In the genomic region with DNA sequence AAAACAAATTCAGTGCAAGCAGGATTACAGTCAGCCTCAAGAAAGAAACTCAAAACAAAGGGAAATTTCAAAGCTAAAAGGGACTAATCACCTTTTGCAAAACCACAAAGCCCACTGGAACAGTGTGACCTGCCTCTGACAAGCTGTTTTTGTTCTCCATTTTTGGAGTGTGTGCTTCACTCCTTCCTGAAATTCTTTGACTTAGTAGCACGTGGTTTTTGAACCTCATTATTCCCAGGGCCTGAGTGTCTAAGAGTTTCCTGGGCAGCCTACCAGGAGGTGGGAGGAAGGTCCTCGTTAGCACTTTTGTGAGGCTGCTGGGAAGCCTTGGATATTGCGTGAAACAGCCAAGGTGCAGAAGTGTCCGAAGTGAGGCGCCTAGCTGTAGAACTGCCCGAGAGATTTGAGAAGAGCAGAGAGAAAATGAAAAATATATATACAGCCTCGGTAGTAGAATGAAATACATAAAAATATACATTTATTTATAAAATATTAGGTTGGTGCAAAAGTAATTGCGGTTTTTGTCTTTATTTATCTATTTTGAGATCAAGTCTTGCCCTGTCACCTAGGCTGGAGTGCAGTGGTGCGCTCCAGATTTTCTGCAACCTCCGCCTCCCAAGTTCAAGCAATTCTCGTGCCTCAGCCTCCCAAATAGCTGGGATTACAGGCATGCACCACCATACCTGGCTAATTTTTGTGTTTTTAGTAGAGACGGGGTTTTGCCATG, we compare ENCODE assay signal across 15 cellular contexts.
DNase-seq lines count a peak whose midpoint lies in the region; ATAC-seq and TF ChIP-seq lines count a peak whose summit lies in the region.
"Had no signal": no experiment of that assay in that cellular context is flagged by ENCODE, and none has a peak within 500 bp of the region (broad histone marks: within the 10 kb centered on the region; RNA-seq: fewer than 3 reads in every experiment).

No MANE protein-coding gene starts in this region.

- H3K9me3 ChIP-seq in neuronal stem cell (replicated peaks in 1 of 2; ENCODE audit: control insufficient read depth in 2 of 2, insufficient read depth in 1 of 2, low read depth in 1 of 2, low read length in 2 of 2) = no peaks in the 10 kb centered on the region
- H3K9me3 ChIP-seq: heart left ventricle, MG63 had no signal

- H2BK15ac ChIP-seq in neuronal stem cell (ENCODE audit: low read length) = no peak overlapping the region

- H3K36me3 Mint-ChIP-seq in activated CD4-positive, alpha-beta memory T cell treated with anti-CD3 and anti-CD28 coated beads, Interleukin-2, amount 10 ng/mL, durations not matched to agents 7 days and 5 days (ENCODE audit: low read depth) = no peaks in the 10 kb centered on the region
- peaks cover 27% of the 10 kb centered on the region for H3K36me3 Mint-ChIP-seq in progenitor cell of endocrine pancreas (ENCODE audit: insufficient read depth)
- H3K36me3 Mint-ChIP-seq: activated naive CD8-positive, alpha-beta T cell; CD8-positive, alpha-beta memory T cell had no signal

- H3K27ac ChIP-seq in neuronal stem cell (replicated peaks; ENCODE audit: low read length) = no peak overlapping the region
- H3K27ac ChIP-seq: heart left ventricle had no signal

- CTCF ChIA-PET in activated CD4-positive, alpha-beta memory T cell treated with anti-CD3 and anti-CD28 coated beads, Interleukin-2, amount 10 ng/mL, durations not matched to agents 7 days and 5 days (lab: Charles Lee) = no interaction called here

- ATAC-seq in HG03175 (IDR thresholded peaks at IDR 0.05; ENCODE audit: unreplicated experiment) = no peak

- no peak overlapping the region for H2AFZ ChIP-seq in neuronal stem cell (ENCODE audit: low read length)

- H3K23ac ChIP-seq in neuronal stem cell (ENCODE audit: low read depth, low read length, poor library complexity) = no peak overlapping the region

- H3K4me3 ChIP-seq in fibroblast of pulmonary artery (replicated peaks; ENCODE audit: low read depth, low read length) (no peak overlapping the region), neuronal stem cell (ENCODE audit: low read length in 2 of 2) (no peak overlapping the region)
- H3K4me3 ChIP-seq: heart left ventricle, MG63 had no signal

- H3K4ac ChIP-seq in neuronal stem cell (ENCODE audit: low read length) = no peak overlapping the region

- H3K4me2 ChIP-seq in neuronal stem cell (ENCODE audit: insufficient read depth, low read length, poor library complexity, severe bottlenecking) = no peak overlapping the region

- H3K27me3 ChIP-seq in neuronal stem cell (ENCODE audit: control insufficient read depth in 3 of 3, insufficient read depth in 3 of 3, low read depth in 1 of 3, low read length in 3 of 3) = no peaks in the 10 kb centered on the region
- H3K27me3 ChIP-seq: heart left ventricle, MG63 had no signal

- H4K91ac ChIP-seq in neuronal stem cell (ENCODE audit: low read depth, low read length, poor library complexity) = no peak overlapping the region

- H3K14ac ChIP-seq in neuronal stem cell (ENCODE audit: low read length) = no peak overlapping the region

- no peaks in the 10 kb centered on the region for H3K27me3 Mint-ChIP-seq in activated CD4-positive, alpha-beta memory T cell treated with anti-CD3 and anti-CD28 coated beads, Interleukin-2, amount 10 ng/mL, durations not matched to agents 7 days and 5 days
- no peaks in the 10 kb centered on the region for H3K27me3 Mint-ChIP-seq in progenitor cell of endocrine pancreas
- H3K27me3 Mint-ChIP-seq: activated CD4-positive, alpha-beta T cell treated with anti-CD3 and anti-CD28 coated beads, Interleukin-2, amount 10 ng/mL, durations not matched to agents 24 days and 14 days; activated naive CD8-positive, alpha-beta T cell; activated T-cell treated with anti-CD3 and anti-CD28 coated beads, Interleukin-2, amount 50 U/mL, for 24 hours; CD8-positive, alpha-beta memory T cell had no signal

- no peak overlapping the region for H4K8ac ChIP-seq in neuronal stem cell (ENCODE audit: low read depth, low read length)

- no peak overlapping the region for H3K27ac Mint-ChIP-seq in activated CD4-positive, alpha-beta memory T cell treated with anti-CD3 and anti-CD28 coated beads, Interleukin-2, amount 10 ng/mL, durations not matched to agents 7 days and 5 days
- no peak overlapping the region for H3K27ac Mint-ChIP-seq in progenitor cell of endocrine pancreas
- H3K27ac Mint-ChIP-seq: activated CD4-positive, alpha-beta T cell treated with anti-CD3 and anti-CD28 coated beads, Interleukin-2, amount 10 ng/mL, durations not matched to agents 24 days and 14 days; activated naive CD8-positive, alpha-beta T cell; activated T-cell treated with anti-CD3 and anti-CD28 coated beads, Interleukin-2, amount 50 U/mL, for 24 hours; CD8-positive, alpha-beta memory T cell had no signal

- H3K79me1 ChIP-seq in neuronal stem cell (ENCODE audit: low read depth, low read length) = peaks cover 2% of the 10 kb centered on the region

- WGBS in neuronal stem cell (ENCODE audit: extremely low coverage in 2 of 2, insufficient read length in 2 of 2, insufficient replicate concordance in 1 of 2), 2 donors = no CpG with 5 or more reads among the region's 12 CpGs

- H3K36me3 ChIP-seq in neuronal stem cell (replicated peaks in 1 of 2; ENCODE audit: control insufficient read depth in 2 of 2, insufficient read depth in 2 of 2, low read length in 2 of 2) = peaks cover 13 to 14% of the 10 kb centered on the region in 2 donors

- no peak overlapping the region for H2BK12ac ChIP-seq in neuronal stem cell (ENCODE audit: low read length)

- H3K4me1 Mint-ChIP-seq in activated CD4-positive, alpha-beta memory T cell treated with anti-CD3 and anti-CD28 coated beads, Interleukin-2, amount 10 ng/mL, durations not matched to agents 7 days and 5 days = no peaks in the 10 kb centered on the region
- peaks cover 5% of the 10 kb centered on the region for H3K4me1 Mint-ChIP-seq in progenitor cell of endocrine pancreas (ENCODE audit: low read depth)
- H3K4me1 Mint-ChIP-seq: activated CD4-positive, alpha-beta T cell treated with anti-CD3 and anti-CD28 coated beads, Interleukin-2, amount 10 ng/mL, durations not matched to agents 24 days and 14 days; CD8-positive, alpha-beta memory T cell had no signal

- DNase-seq in DMS 273 treated with DMSO at 0.1 percent for 48 hours (lab: John Stamatoyannopoulos, UW) (peak; percentile 71), RPMI7951 (ENCODE audit: low read depth) (peak; percentile 1), fibroblast of pulmonary artery (ENCODE audit: low read depth) (peak; percentile 15), neuronal stem cell (ENCODE audit: low spot score) (peak; percentile 27), progenitor cell of endocrine pancreas (ENCODE audit: low spot score, unreplicated experiment) (no peak), NAMALWA (ENCODE audit: low spot score) (no peak)
- DNase-seq in activated CD4-positive, alpha-beta memory T cell treated with anti-CD3 and anti-CD28 coated beads, Interleukin-2, amount 10 ng/mL, durations not matched to agents 7 days and 5 days = no peak
- DNase-seq: activated CD4-positive, alpha-beta T cell treated with anti-CD3 and anti-CD28 coated beads, Interleukin-2, amount 10 ng/mL, durations not matched to agents 24 days and 14 days; activated T-cell treated with anti-CD3 and anti-CD28 coated beads, Interleukin-2, amount 50 U/mL, for 24 hours; CD8-positive, alpha-beta memory T cell; heart left ventricle; MG63; T-helper 9 cell had no signal

- H3K9me3 Mint-ChIP-seq in activated CD4-positive, alpha-beta memory T cell treated with anti-CD3 and anti-CD28 coated beads, Interleukin-2, amount 10 ng/mL, durations not matched to agents 7 days and 5 days = peaks cover 9% of the 10 kb centered on the region
- H3K9me3 Mint-ChIP-seq in progenitor cell of endocrine pancreas (ENCODE audit: low read depth) = no peaks in the 10 kb centered on the region

- H3K4me3 Mint-ChIP-seq in activated CD4-positive, alpha-beta memory T cell treated with anti-CD3 and anti-CD28 coated beads, Interleukin-2, amount 10 ng/mL, durations not matched to agents 7 days and 5 days = no peak overlapping the region
- H3K4me3 Mint-ChIP-seq in progenitor cell of endocrine pancreas (ENCODE audit: low read depth) = no peak overlapping the region
- H3K4me3 Mint-ChIP-seq: activated CD4-positive, alpha-beta T cell treated with anti-CD3 and anti-CD28 coated beads, Interleukin-2, amount 10 ng/mL, durations not matched to agents 24 days and 14 days; activated naive CD8-positive, alpha-beta T cell; activated T-cell treated with anti-CD3 and anti-CD28 coated beads, Interleukin-2, amount 50 U/mL, for 24 hours; CD8-positive, alpha-beta memory T cell had no signal

- H3K18ac ChIP-seq in neuronal stem cell (ENCODE audit: low read length) = no peak overlapping the region

- H3K4me1 ChIP-seq in neuronal stem cell (ENCODE audit: control insufficient read depth in 2 of 2, insufficient read depth in 1 of 2, low read depth in 1 of 2, low read length in 2 of 2) = peaks cover 2 to 5% of the 10 kb centered on the region in 2 donors

- no peak overlapping the region for H2BK120ac ChIP-seq in neuronal stem cell (ENCODE audit: low read depth, low read length)

- no peak for TF ChIP-seq CTCF in fibroblast of pulmonary artery (IDR thresholded peaks at IDR 0.05; ENCODE audit: low read length, missing control alignments)
- no peak for TF ChIP-seq CTCF in progenitor cell of endocrine pancreas (IDR thresholded peaks at IDR 0.05; ENCODE audit: unreplicated experiment)

- POLR2A ChIA-PET in activated CD4-positive, alpha-beta memory T cell treated with anti-CD3 and anti-CD28 coated beads, Interleukin-2, amount 10 ng/mL, durations not matched to agents 7 days and 5 days (lab: Charles Lee) = no interaction called here

- H2BK5ac ChIP-seq in neuronal stem cell (ENCODE audit: low read length) = no peak overlapping the region

- H2AK5ac ChIP-seq in neuronal stem cell (ENCODE audit: low read depth, low read length) = no peak overlapping the region

- no peak overlapping the region for H3K9ac ChIP-seq in neuronal stem cell (ENCODE audit: low read depth, low read length, poor library complexity)

Comparison
In these comparisons a context has a peak if more than half of its experiments do, and no peak if none do; other contexts are left out.
1. DNase-seq: peak in DMS 273 treated with DMSO at 0.1 percent for 48 hours (single experiment), RPMI7951 (single experiment), fibroblast of pulmonary artery (single experiment) and neuronal stem cell (single experiment); none in activated CD4-positive, alpha-beta memory T cell treated with anti-CD3 and anti-CD28 coated beads, Interleukin-2, amount 10 ng/mL, durations not matched to agents 7 days and 5 days (single experiment), progenitor cell of endocrine pancreas (single experiment) and NAMALWA (single experiment).